Comparison of ENCODE assay signal across 21 cellular contexts in genomic region chr19:40630571-40631160, GRCh38.
"Had no signal": no experiment of that assay in that cellular context is flagged by ENCODE, and none has a peak within 500 bp of the region (broad histone marks: within the 10 kb centered on the region; RNA-seq: fewer than 3 reads in every experiment).

No MANE protein-coding gene starts in this region.

- H3K27ac Mint-ChIP-seq: activated CD4-positive, alpha-beta memory T cell treated with anti-CD3 and anti-CD28 coated beads, Interleukin-2, amount 10 ng/mL, durations not matched to agents 7 days and 5 days; activated T-cell treated with anti-CD3 and anti-CD28 coated beads, Interleukin-2, amount 50 U/mL, for 24 hours; stimulated activated memory B cell treated with anti-CD40 and anti-IgM and Interleukin-4, amounts not matched to agents 10 μg/mL and 1 μg/mL and 100 μg/mL, for 72 hours; T-helper 17 cell had no signal

- DNase-seq: activated CD4-positive, alpha-beta memory T cell treated with anti-CD3 and anti-CD28 coated beads, Interleukin-2, amount 10 ng/mL, durations not matched to agents 7 days and 5 days; activated effector memory CD4-positive, alpha-beta T cell treated with Interleukin-2 at 50 U/mL for 16 hours; activated T-cell treated with anti-CD3 and anti-CD28 coated beads, Interleukin-2, amount 50 U/mL, for 24 hours; amygdala; brain microvascular endothelial cell; cortex of kidney; effector CD8-positive, alpha-beta T cell; foreskin melanocyte; head of caudate nucleus; left colon; mammary epithelial cell; mucosa of descending colon; stimulated activated CD4-positive, alpha-beta T cell treated with anti-CD3 and anti-CD28 coated beads, Interleukin-2, amount 100 ng/mL, for 48 hours; T-helper 17 cell; tibial artery; WERI-Rb-1 had no signal

- H3K27me3 ChIP-seq: brain microvascular endothelial cell, ovary, tibial artery, vagina had no signal

- ATAC-seq: activated naive CD4-positive, alpha-beta T cell treated with anti-CD3 and anti-CD28 coated beads, Interleukin-2, amount 50 U/mL, for 72 hours; left colon; mucosa of descending colon; naive thymus-derived CD4-positive, alpha-beta T cell; stimulated activated memory B cell treated with anti-CD40 and anti-IgM and Interleukin-4, amounts not matched to agents 10 μg/mL and 1 μg/mL and 100 μg/mL, for 72 hours; T-helper 17 cell had no signal

- H3K36me3 ChIP-seq: brain microvascular endothelial cell, ovary had no signal

- H3K27ac ChIP-seq: brain microvascular endothelial cell, ovary, tibial artery, vagina, WERI-Rb-1 had no signal

- H3K4me3 ChIP-seq: mucosa of descending colon, ovary, tibial artery, vagina had no signal

- H3K9me3 ChIP-seq: mucosa of descending colon, ovary, tibial artery, vagina had no signal

- H3K9me3 Mint-ChIP-seq: activated CD4-positive, alpha-beta memory T cell treated with anti-CD3 and anti-CD28 coated beads, Interleukin-2, amount 10 ng/mL, durations not matched to agents 7 days and 5 days; activated naive CD4-positive, alpha-beta T cell treated with anti-CD3 and anti-CD28 coated beads, Interleukin-2, amount 50 U/mL, for 72 hours; activated T-cell treated with anti-CD3 and anti-CD28 coated beads, Interleukin-2, amount 50 U/mL, for 24 hours; naive thymus-derived CD4-positive, alpha-beta T cell; stimulated activated memory B cell treated with anti-CD40 and anti-IgM and Interleukin-4, amounts not matched to agents 10 μg/mL and 1 μg/mL and 100 μg/mL, for 72 hours had no signal

- H3K4me3 Mint-ChIP-seq: activated CD4-positive, alpha-beta memory T cell treated with anti-CD3 and anti-CD28 coated beads, Interleukin-2, amount 10 ng/mL, durations not matched to agents 7 days and 5 days; activated T-cell treated with anti-CD3 and anti-CD28 coated beads, Interleukin-2, amount 50 U/mL, for 24 hours; stimulated activated memory B cell treated with anti-CD40 and anti-IgM and Interleukin-4, amounts not matched to agents 10 μg/mL and 1 μg/mL and 100 μg/mL, for 72 hours had no signal
